Comparison of ENCODE assay signal across 1 cellular context in genomic region chr4:83455300-83456183, GRCh38.
TF ChIP-seq lines count a peak whose summit lies in the region.

HELQ (minus strand) TSS chr4:83455823; CDS start chr4:83455693, 130 bp downstream.
MRPS18C (plus strand) TSS chr4:83456058; CDS start chr4:83456078, 20 bp downstream.

TF ChIP-seq in HepG2, 621 proteins besides CTCF, POLR2A, EP300 and RAD21 (continued from another document and continues in another):
- TF ChIP-seq ZBTB4 (CRISPR knock-in tag; IDR thresholded peaks at IDR 0.05; ENCODE audit: borderline replicate concordance) = peak; percentile 91; the same call in 1 of the 2 replicates
- peak; percentile 97 for TF ChIP-seq ZNF788 (CRISPR knock-in tag; IDR thresholded peaks at IDR 0.05; ENCODE audit: borderline replicate concordance)
- TF ChIP-seq SOX5 (CRISPR knock-in tag; IDR thresholded peaks at IDR 0.05; ENCODE audit: borderline replicate concordance) = peak; percentile 63
- peak; percentile 98 for TF ChIP-seq SAP130 (CRISPR knock-in tag; IDR thresholded peaks at IDR 0.05; ENCODE audit: low read depth)
- TF ChIP-seq TRIM22 (IDR thresholded peaks at IDR 0.05) = no peak
- TF ChIP-seq HNRNPLL (IDR thresholded peaks at IDR 0.05; ENCODE audit: low read depth, low read length, poor library complexity, severe bottlenecking) = peak; percentile 25
- 0 out of 2 replicates have a peak, but pooled peaks have one; percentile 48 for TF ChIP-seq ZNF879 (CRISPR knock-in tag; IDR thresholded peaks at IDR 0.05)
- TF ChIP-seq ZNF609 (CRISPR knock-in tag; IDR thresholded peaks at IDR 0.05; ENCODE audit: borderline replicate concordance) = no peak
- TF ChIP-seq ATF7 (IDR thresholded peaks at IDR 0.05) = no peak
- TF ChIP-seq ATF7 (CRISPR knock-in tag; IDR thresholded peaks at IDR 0.05) = peak; percentile 43; the same call in 1 of the 2 replicates
- TF ChIP-seq ARID4A (CRISPR knock-in tag; IDR thresholded peaks at IDR 0.05; ENCODE audit: borderline replicate concordance) = peak; percentile 94
- TF ChIP-seq HMGXB3 (CRISPR knock-in tag; IDR thresholded peaks at IDR 0.05; ENCODE audit: borderline replicate concordance) = peak; percentile 90
- no peak for TF ChIP-seq ZNF10 (CRISPR knock-in tag; IDR thresholded peaks at IDR 0.05; ENCODE audit: borderline replicate concordance, low read depth)
- 0 out of 2 replicates have a peak, but pooled peaks have one; percentile 66 for TF ChIP-seq MIER2 (CRISPR knock-in tag; IDR thresholded peaks at IDR 0.05)
- TF ChIP-seq ZNF34 (CRISPR knock-in tag; IDR thresholded peaks at IDR 0.05; ENCODE audit: borderline replicate concordance) = peak; percentile 88; the same call in 1 of the 2 replicates
- TF ChIP-seq THYN1 (CRISPR knock-in tag; IDR thresholded peaks at IDR 0.05; ENCODE audit: borderline replicate concordance, low read depth) = 0 out of 2 replicates have a peak, but pooled peaks have one; percentile 42
- TF ChIP-seq ZNF839 (CRISPR knock-in tag; IDR thresholded peaks at IDR 0.05; ENCODE audit: borderline replicate concordance) = 0 out of 2 replicates have a peak, but pooled peaks have one; percentile 31
- 0 out of 2 replicates have a peak, but pooled peaks have one; percentile 19 for TF ChIP-seq ZNF513 (CRISPR knock-in tag; conservative IDR thresholded peaks at IDR 0.05)
- no peak for TF ChIP-seq NR1H2 (CRISPR knock-in tag; IDR thresholded peaks at IDR 0.05; ENCODE audit: borderline replicate concordance, low read depth)
- TF ChIP-seq ZNF569 (CRISPR knock-in tag; IDR thresholded peaks at IDR 0.05; ENCODE audit: borderline replicate concordance) = no peak
- TF ChIP-seq ZNF562 (CRISPR knock-in tag; IDR thresholded peaks at IDR 0.05; ENCODE audit: borderline replicate concordance) = no peak
- TF ChIP-seq ATRX (CRISPR knock-in tag; IDR thresholded peaks at IDR 0.05; ENCODE audit: borderline replicate concordance) = no peak
- TF ChIP-seq GPN1 (CRISPR knock-in tag; IDR thresholded peaks at IDR 0.05; ENCODE audit: borderline replicate concordance) = no peak
- TF ChIP-seq THAP7 (CRISPR knock-in tag; IDR thresholded peaks at IDR 0.05) = 0 out of 2 replicates have a peak, but pooled peaks have one; percentile 49
- 0 out of 2 replicates have a peak, but pooled peaks have one; percentile 42 for TF ChIP-seq ZKSCAN1 (IDR thresholded peaks at IDR 0.05; ENCODE audit: low read length)
- TF ChIP-seq GRHL1 (CRISPR knock-in tag; conservative IDR thresholded peaks at IDR 0.05) = no peak
- no peak for TF ChIP-seq GZF1 (CRISPR knock-in tag; IDR thresholded peaks at IDR 0.05)
- TF ChIP-seq ZNF816 (CRISPR knock-in tag; IDR thresholded peaks at IDR 0.05; ENCODE audit: borderline replicate concordance) = no peak; the same call in 1 of the 2 replicates
- no peak for TF ChIP-seq REXO4 (CRISPR knock-in tag; IDR thresholded peaks at IDR 0.05; ENCODE audit: borderline replicate concordance)
- TF ChIP-seq ZNF484 (CRISPR knock-in tag; IDR thresholded peaks at IDR 0.05; ENCODE audit: borderline replicate concordance, low read depth) = no peak
- TF ChIP-seq ZNF619 (CRISPR knock-in tag; IDR thresholded peaks at IDR 0.05) = peak; percentile 78; the same call in 1 of the 2 replicates
- peak; percentile 96; the same call in 1 of the 2 replicates for TF ChIP-seq CBX5 (CRISPR knock-in tag; IDR thresholded peaks at IDR 0.05; ENCODE audit: borderline replicate concordance)
